ENCODE assay signal across 8 cellular contexts in genomic region chr5:111756701-111757581, GRCh38. TPM values are rescaled to one million over a fixed set of nuclear protein-coding genes. Genes with fewer than 3 reads are reported as not detected.
DNase-seq lines count a peak whose midpoint lies in the region; ATAC-seq and TF ChIP-seq lines count a peak whose summit lies in the region.

Gene NREP (minus strand): TSS chr5:111757194. CDS start chr5:111755772, 1,422 bp downstream.

- CTCF ChIA-PET in activated B cell treated with CpG ODN at 0.5 μM for 24 hours (lab: Charles Lee): interaction anchor here (0.8 to 1.7 kb wide), 2 partner anchors 15 to 225 kb away, joined by 3 to 4 read pairs; no protein-coding TSS in a partner anchor

- H3K9me3 Mint-ChIP-seq in activated B cell treated with CpG ODN at 0.5 μM for 24 hours: no peaks in the 10 kb centered on the region
- H3K9me3 Mint-ChIP-seq in chondrocyte (ENCODE audit: low read depth): no peaks in the 10 kb centered on the region

- TF ChIP-seq CTCF in AG09309 (IDR thresholded peaks at IDR 0.05; ENCODE audit: control insufficient read depth, insufficient read depth, low read depth, low read length, missing control alignments): peak; percentile 68
- TF ChIP-seq CTCF in activated B cell treated with CpG ODN at 0.5 μM for 24 hours (IDR thresholded peaks at IDR 0.05): no peak
- TF ChIP-seq CTCF in chondrocyte (IDR thresholded peaks at IDR 0.05): peak; percentile 66

- H3K4me1 Mint-ChIP-seq in activated B cell treated with CpG ODN at 0.5 μM for 24 hours (peaks cover 23% of the 10 kb centered on the region), chondrocyte (ENCODE audit: low read depth) (peaks cover 56% of the 10 kb centered on the region)

- intact Hi-C loops in activated B cell treated with CpG ODN at 0.5 μM for 24 hours (cut with micrococcal nuclease): loop anchor here (1.0 to 10.0 kb wide), 11 partner anchors 195 to 1108 kb away; partner anchors contain the start of genes CAMK4, SRP19 and STARD4

- peak; percentile 94 for DNase-seq in AG09309 (ENCODE audit: low read depth)
- DNase-seq in NCI-H2227 treated with DMSO at 0.1 percent for 48 hours (lab: John Stamatoyannopoulos, UW): peak; percentile 78
- DNase-seq in activated B cell treated with CpG ODN at 0.5 μM for 24 hours: no peak
- DNase-seq in chondrocyte (ENCODE audit: low spot score): peak; percentile 97
- peak; percentile 95 for DNase-seq in kidney glomerular epithelial cell (lab: John Stamatoyannopoulos, UW)
- DNase-seq in stimulated activated CD4-positive, alpha-beta T cell treated with anti-CD3 and anti-CD28 coated beads, Interleukin-15, amount 100 ng/mL, for 24 hours: peak; percentile 83

- POLR2A ChIA-PET in activated B cell treated with CpG ODN at 0.5 μM for 24 hours (lab: Charles Lee): interaction anchor here (0.6 to 2.1 kb wide), 10 partner anchors 10 to 533 kb away, joined by 3 to 16 read pairs (median 10); partner anchors contain the start of gene STARD4

- H3K27me3 Mint-ChIP-seq in activated B cell treated with CpG ODN at 0.5 μM for 24 hours (no peaks in the 10 kb centered on the region), chondrocyte (ENCODE audit: low read depth) (no peaks in the 10 kb centered on the region)

- no peaks in the 10 kb centered on the region for H3K36me3 Mint-ChIP-seq in activated B cell treated with CpG ODN at 0.5 μM for 24 hours (ENCODE audit: low read depth)
- H3K36me3 Mint-ChIP-seq in chondrocyte (ENCODE audit: low read depth): peaks cover 16% of the 10 kb centered on the region

- ATAC-seq in GM19023 (IDR thresholded peaks at IDR 0.05; ENCODE audit: unreplicated experiment): peak; percentile 63
- peak; percentile 65 for ATAC-seq in HG03280 (IDR thresholded peaks at IDR 0.05; ENCODE audit: unreplicated experiment)
- peak; percentile 42 for ATAC-seq in activated B cell treated with CpG ODN at 0.5 μM for 24 hours (ENCODE audit: low read depth)

- H3K27ac Mint-ChIP-seq in activated B cell treated with CpG ODN at 0.5 μM for 24 hours (peak within 1 kb of the TSS; percentile 91), chondrocyte (ENCODE audit: unreplicated experiment) (peak within 1 kb of the TSS; percentile 96)

- peak within 1 kb of the TSS; percentile 88 for H3K4me3 Mint-ChIP-seq in activated B cell treated with CpG ODN at 0.5 μM for 24 hours
- H3K4me3 Mint-ChIP-seq in chondrocyte (ENCODE audit: unreplicated experiment): peak within 1 kb of the TSS; percentile 88

- H3K4me3 ChIP-seq in AG09309 (ENCODE audit: control insufficient read depth, low read depth, low read length): peak within 1 kb of the TSS; percentile 69

RNA-seq across cellular contexts. Expression of gene NREP, which starts in this region (rescaled TPM):
- 12.6 and 14.7 TPM in 2 replicates for total RNA-seq in activated B cell treated with CpG ODN at 0.5 μM for 24 hours
- 595 to 1,006 TPM (median 987 TPM) in 3 replicates for total RNA-seq in chondrocyte

Comparison
In these comparisons a context has a peak if more than half of its experiments do, and no peak if none do; other contexts are left out.
1. RNA of gene NREP (total RNA-seq): 595 to 1,006 TPM in chondrocyte; 12.6 to 14.7 TPM in activated B cell treated with CpG ODN at 0.5 μM for 24 hours; every median in the first group is over 10 times any median in the second.
2. Peak in every context shown above with its lines, with median percentiles within 50 percentile points of each other: ATAC-seq.